1 cellular context compared by ENCODE assay signal in genomic region chr1:208216062-208216461, GRCh38.
TF ChIP-seq lines count a peak whose summit lies in the region.

No MANE protein-coding gene starts in this region.

TF ChIP-seq in SK-N-SH treated with all-trans-retinoic acid at 6 μM for 48 hours, 23 proteins besides CTCF, POLR2A, EP300 and RAD21 (continued from another document):
- TF ChIP-seq TSHZ2 (CRISPR knock-in tag; IDR thresholded peaks at IDR 0.05) = no peak
- no peak for TF ChIP-seq POU6F1 (CRISPR knock-in tag; IDR thresholded peaks at IDR 0.05; ENCODE audit: borderline replicate concordance, low read depth)
- TF ChIP-seq BACH2 (CRISPR knock-in tag; IDR thresholded peaks at IDR 0.05; ENCODE audit: borderline replicate concordance) = no peak
- TF ChIP-seq ZNF70 (CRISPR knock-in tag; IDR thresholded peaks at IDR 0.05) = no peak
- TF ChIP-seq CREB5 (CRISPR knock-in tag; IDR thresholded peaks at IDR 0.05; ENCODE audit: low read depth) = no peak
- TF ChIP-seq TCF4 (CRISPR knock-in tag; IDR thresholded peaks at IDR 0.05; ENCODE audit: borderline replicate concordance) = no peak
- TF ChIP-seq ZNF8 (CRISPR knock-in tag; IDR thresholded peaks at IDR 0.05) = no peak
- no peak for TF ChIP-seq ARNTL (CRISPR knock-in tag; IDR thresholded peaks at IDR 0.05; ENCODE audit: borderline replicate concordance, low read depth)
- no peak for TF ChIP-seq GLIS3 (CRISPR knock-in tag; IDR thresholded peaks at IDR 0.05)
TF ChIP-seq in SK-N-SH treated with all-trans-retinoic acid at 6 μM for 48 hours: peak in this region for 0.
